ENCODE assay signal across 12 cellular contexts in the genomic region with DNA sequence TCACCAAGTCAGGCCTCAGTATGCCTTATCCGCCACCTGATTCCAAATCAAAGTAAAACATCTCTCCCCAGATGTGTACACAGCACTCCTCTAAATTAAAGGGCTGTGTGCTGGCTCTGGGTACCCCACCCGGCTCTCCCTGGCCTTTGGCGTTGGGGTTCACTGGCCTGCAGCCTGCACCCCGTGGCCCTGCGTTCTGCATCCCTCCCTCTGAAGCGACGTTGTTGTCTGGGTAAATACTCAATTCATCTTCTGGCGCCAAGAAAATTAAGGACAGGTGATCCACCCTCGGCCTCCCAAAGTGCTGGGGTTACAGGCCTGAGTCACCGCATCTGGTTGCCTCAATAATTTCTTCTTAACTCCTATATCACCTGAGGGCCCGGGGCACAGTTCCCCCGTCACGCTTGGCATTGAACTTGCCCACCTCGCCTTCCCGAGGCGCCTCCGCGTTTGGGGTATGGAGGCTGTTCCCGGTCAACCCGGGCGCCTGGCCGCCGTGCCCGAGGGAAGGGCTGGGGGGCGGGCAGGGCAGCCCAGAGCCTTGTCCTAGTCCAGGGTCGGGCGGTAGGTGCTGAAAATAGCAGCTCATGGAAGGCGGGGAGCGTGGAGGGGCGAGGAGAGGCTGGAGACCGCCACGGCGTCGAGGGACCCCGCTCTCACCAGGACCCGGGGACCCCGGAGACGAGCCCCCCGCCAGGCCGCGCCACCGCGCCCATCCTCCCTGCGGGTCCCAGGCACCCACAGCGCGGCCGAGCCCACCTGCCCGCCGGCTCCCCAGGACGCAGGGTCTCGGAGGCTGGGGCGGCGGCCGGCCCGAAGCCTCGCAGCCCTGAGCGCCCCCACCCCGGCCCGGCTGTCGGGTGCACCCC. TPM values are rescaled to one million over a fixed set of nuclear protein-coding genes. Genes with fewer than 3 reads are reported as not detected.
DNase-seq lines count a peak whose midpoint lies in the region; ATAC-seq and TF ChIP-seq lines count a peak whose summit lies in the region.
"Had no signal": no experiment of that assay in that cellular context is flagged by ENCODE, and none has a peak within 500 bp of the region (broad histone marks: within the 10 kb centered on the region; RNA-seq: fewer than 3 reads in every experiment).

No MANE protein-coding gene starts in this region.

- in situ Hi-C loops in GM23248 (cut with MboI): no loop called here

- no peaks in the 10 kb centered on the region for H3K9me3 Mint-ChIP-seq in osteocyte (ENCODE audit: unreplicated experiment)

- intact Hi-C loops in Right ventricle myocardium superior (cut with DNase I) (loop anchor here (10.0 kb wide), 1 partner anchor 90 kb away; no protein-coding TSS in a partner anchor), cardiac septum (cut with DNase I) (no loop called here), uterus (cut with DNase I; ENCODE audit: low total_unique reads) (no loop called here)

- H3K4me1 ChIP-seq in hepatocyte (ENCODE audit: insufficient read depth) (peaks cover 26% of the 10 kb centered on the region), uterus (no peaks in the 10 kb centered on the region), GM23248 (ENCODE audit: insufficient read depth) (no peaks in the 10 kb centered on the region)

- H3K27ac ChIP-seq in hepatocyte: peak overlapping the region; percentile 82
- peak overlapping the region; percentile 67 for H3K27ac ChIP-seq in uterus
- no peak overlapping the region for H3K27ac ChIP-seq in GM23248

- H3K9me2 ChIP-seq in hepatocyte (replicated peaks; ENCODE audit: insufficient read depth): no peaks in the 10 kb centered on the region
- H3K9me2 ChIP-seq in GM23248 (ENCODE audit: insufficient read depth): no peaks in the 10 kb centered on the region

- TF ChIP-seq CTCF in hepatocyte (IDR thresholded peaks at IDR 0.05; ENCODE audit: poor library complexity) (no peak), osteocyte (IDR thresholded peaks at IDR 0.05) (no peak), uterus (IDR thresholded peaks at IDR 0.05) (no peak)

- H3K4me2 ChIP-seq in hepatocyte (peak overlapping the region; percentile 97), GM23248 (ENCODE audit: unreplicated experiment) (no peak overlapping the region)

- H3K27me3 ChIP-seq in hepatocyte (no peaks in the 10 kb centered on the region), uterus (no peaks in the 10 kb centered on the region), GM23248 (replicated peaks; ENCODE audit: insufficient read depth) (peaks cover 66% of the 10 kb centered on the region)

- 49% methylated on average over 27 of the region's 60 CpGs for WGBS in hepatocyte (ENCODE audit: low lambda C conversion rate, missing lambda C conversion rate)
- 34 to 35% methylated on average over 22 to 27 of the region's 60 CpGs for WGBS in GM23248 (ENCODE audit: low coverage in 1 of 2, low lambda C conversion rate in 2 of 2, missing lambda C conversion rate in 2 of 2), 2 experiments

- no peak overlapping the region for H3K9ac ChIP-seq in GM23248

- H3K9me3 ChIP-seq in hepatocyte (ENCODE audit: low read depth) (no peaks in the 10 kb centered on the region), uterus (no peaks in the 10 kb centered on the region), GM23248 (ENCODE audit: low read depth) (no peaks in the 10 kb centered on the region)

- H4K20me1 ChIP-seq in hepatocyte (ENCODE audit: insufficient read depth, poor library complexity, severe bottlenecking) (no peaks in the 10 kb centered on the region), GM23248 (ENCODE audit: insufficient read depth) (no peaks in the 10 kb centered on the region)

- H3K79me2 ChIP-seq in hepatocyte (peaks cover 40% of the 10 kb centered on the region), GM23248 (ENCODE audit: insufficient read depth) (no peaks in the 10 kb centered on the region)

- no peaks in the 10 kb centered on the region for H3F3A ChIP-seq in GM23248 (ENCODE audit: insufficient read depth)

- H3K4me3 ChIP-seq in hepatocyte (peak overlapping the region; percentile 75), uterus (peak overlapping the region; percentile 19 to 56), GM23248 (no peak overlapping the region)

- ATAC-seq in Right ventricle myocardium superior (ENCODE audit: poor library complexity) (peak; percentile 18), HG03565 (IDR thresholded peaks at IDR 0.05; ENCODE audit: unreplicated experiment) (no peak)

- H3K36me3 Mint-ChIP-seq in osteocyte (ENCODE audit: unreplicated experiment): no peaks in the 10 kb centered on the region
- H3K36me3 Mint-ChIP-seq: immature natural killer cell had no signal

- peak overlapping the region; percentile 93 for H2AFZ ChIP-seq in hepatocyte
- H2AFZ ChIP-seq in GM23248: no peak overlapping the region

- no peaks in the 10 kb centered on the region for H3K4me1 Mint-ChIP-seq in osteocyte (ENCODE audit: unreplicated experiment)
- H3K4me1 Mint-ChIP-seq: immature natural killer cell had no signal

- H3K4me3 Mint-ChIP-seq in osteocyte (ENCODE audit: unreplicated experiment): no peak overlapping the region
- H3K4me3 Mint-ChIP-seq: activated B cell treated with CpG ODN at 0.5 μM for 24 hours, immature natural killer cell had no signal

- H3K27ac Mint-ChIP-seq in osteocyte (ENCODE audit: unreplicated experiment): no peak overlapping the region
- H3K27ac Mint-ChIP-seq: activated B cell treated with CpG ODN at 0.5 μM for 24 hours, immature natural killer cell had no signal

- H3K27me3 Mint-ChIP-seq in osteocyte (ENCODE audit: unreplicated experiment): peaks cover 70% of the 10 kb centered on the region

- H3K36me3 ChIP-seq in hepatocyte (replicated peaks; ENCODE audit: insufficient read depth, low read depth) (no peaks in the 10 kb centered on the region), uterus (no peaks in the 10 kb centered on the region), GM23248 (ENCODE audit: low read depth) (no peaks in the 10 kb centered on the region)

- TF ChIP-seq POLR2A in uterus (IDR thresholded peaks at IDR 0.05): no peak

- DNase-seq in Right ventricle myocardium superior (no peak), cardiac septum (ENCODE audit: low spot score) (no peak), hepatocyte (ENCODE audit: low spot score) (no peak), osteocyte (ENCODE audit: extremely low spot score, unreplicated experiment) (peak; percentile 83), uterus (no peak), NCI-H1436 treated with DMSO at 0.1 percent for 48 hours (lab: John Stamatoyannopoulos, UW) (no peak), GM23248 (no peak)
- DNase-seq: activated B cell treated with CpG ODN at 0.5 μM for 24 hours; activated gamma-delta T cell treated with Interleukin-2 at 50 U/mL for 16 hours; effector CD8-positive, alpha-beta T cell; immature natural killer cell had no signal

RNA-seq across cellular contexts. Expression of a gene that starts 0.5 kb away (rescaled TPM):
- 2.4 TPM for total RNA-seq in Right ventricle myocardium superior
- total RNA-seq in cardiac septum: 2.0 TPM
- total RNA-seq in hepatocyte: 3.4 and 4.8 TPM in 2 replicates
- polyA plus RNA-seq in hepatocyte: 9.5 and 15.7 TPM in 2 replicates
- total RNA-seq in osteocyte: not detected in 2 replicates
- total RNA-seq in uterus: 1 to 10 TPM in 1 of 4 donors, under 1 TPM in 3; 0.29 to 6.1 (median 0.59) TPM
- not detected in 2 replicates for total RNA-seq in GM23248 (2014; rRNA removed; shearing (Covaris generic))
- not detected in 2 replicates for polyA plus RNA-seq in GM23248 (2016; fragmentation: Nextera tagmentation; extraction: Ambion mirVana)
- total RNA-seq: activated B cell treated with CpG ODN at 0.5 μM for 24 hours had no signal
